In genomic region chr10:102285134-102285533, GRCh38 we compare ENCODE assay signal across 21 cellular contexts. TPM values are rescaled to one million over a fixed set of nuclear protein-coding genes. Genes with fewer than 3 reads are reported as not detected.
DNase-seq lines count a peak whose midpoint lies in the region; ATAC-seq, FAIRE-seq and TF ChIP-seq lines count a peak whose summit lies in the region.
"Had no signal": no experiment of that assay in that cellular context is flagged by ENCODE, and none has a peak within 500 bp of the region (broad histone marks: within the 10 kb centered on the region; RNA-seq: fewer than 3 reads in every experiment).

No MANE protein-coding gene starts in this region.

- H3K27me3 Mint-ChIP-seq in activated CD4-positive, alpha-beta T cell treated with anti-CD3 and anti-CD28 coated beads for 36 hours = no peaks in the 10 kb centered on the region
- H3K27me3 Mint-ChIP-seq: CD4-positive, alpha-beta memory T cell had no signal

- intact Hi-C loops in activated CD4-positive, alpha-beta T cell treated with anti-CD3 and anti-CD28 coated beads for 36 hours (cut with DNase I, micrococcal nuclease) = no loop called here
- intact Hi-C loops in gastrocnemius medialis (cut with DNase I; ENCODE audit: low total_unique reads) = no loop called here

- peaks cover 64 to 72% of the 10 kb centered on the region in 2 donors for H3K4me1 ChIP-seq in gastrocnemius medialis

- H3K36me3 ChIP-seq in bronchial epithelial cell (ENCODE audit: control insufficient read depth, insufficient read depth, low read length) (no peaks in the 10 kb centered on the region), gastrocnemius medialis (no peaks in the 10 kb centered on the region)

- in situ Hi-C loops in gastrocnemius medialis (cut with MboI; ENCODE audit: low sequenced_read_pairs in 4 of 4) = no loop called here

- TF ChIP-seq POLR2A in GM12891 (IDR thresholded peaks at IDR 0.05; ENCODE audit: low read depth, low read length) (no peak), gastrocnemius medialis (IDR thresholded peaks at IDR 0.05) (no peak)

- TF ChIP-seq CTCF in bronchial epithelial cell (IDR thresholded peaks at IDR 0.05; ENCODE audit: insufficient read depth, low read length, severe bottlenecking) (no peak), gastrocnemius medialis (IDR thresholded peaks at IDR 0.05 in 4 of 5, conservative IDR thresholded peaks at IDR 0.05 in 1 of 5) (no peak)

- no peak for DNase-seq in activated CD4-positive, alpha-beta T cell treated with anti-CD3 and anti-CD28 coated beads for 36 hours
- DNase-seq in activated CD4-positive, alpha-beta T cell treated with anti-CD3 and anti-CD28 coated beads for 1 hour = no peak
- no peak for DNase-seq in GM12891 (ENCODE audit: insufficient read length, low spot score)
- DNase-seq in bronchial epithelial cell (ENCODE audit: low read depth) = peak; percentile 47
- no peak for DNase-seq in gastrocnemius medialis
- no peak for DNase-seq in epidermal melanocyte (ENCODE audit: insufficient read length, low spot score)
- DNase-seq: Calu3; CD4-positive, alpha-beta memory T cell; DMS79; GOT3; KBM-7; NCI-H1436; NCI-H2029; NCI-H2171 treated with DMSO at 0.1 percent for 48 hours; NCI-H446 treated with DMSO at 0.1 percent for 48 hours; NK-92 treated with Interleukin-12 subunit alpha and Interleukin-12 subunit beta, amount 100 ng/mL, for 24 hours had no signal

- FAIRE-seq in GM12891 (lab: Jason Lieb, UNC) (peak; percentile 16), bronchial epithelial cell (lab: Jason Lieb, UNC) (no peak)

- no peak overlapping the region for H3K4me3 ChIP-seq in bronchial epithelial cell (ENCODE audit: low read depth, low read length)
- H3K4me3 ChIP-seq in gastrocnemius medialis = no peak overlapping the region

- H3K9me3 Mint-ChIP-seq in activated CD4-positive, alpha-beta T cell treated with anti-CD3 and anti-CD28 coated beads for 36 hours (ENCODE audit: low read depth) = no peaks in the 10 kb centered on the region
- H3K9me3 Mint-ChIP-seq: CD4-positive, alpha-beta memory T cell had no signal

- H3K27ac ChIP-seq in gastrocnemius medialis = peak overlapping the region; percentile 23 to 89 (median 57)

- no peaks in the 10 kb centered on the region for H3K27me3 ChIP-seq in bronchial epithelial cell (ENCODE audit: control insufficient read depth, insufficient read depth, low read length)
- H3K27me3 ChIP-seq in gastrocnemius medialis = no peaks in the 10 kb centered on the region

- H3K4me3 Mint-ChIP-seq in activated CD4-positive, alpha-beta T cell treated with anti-CD3 and anti-CD28 coated beads for 36 hours = no peak overlapping the region
- H3K4me3 Mint-ChIP-seq: CD4-positive, alpha-beta memory T cell had no signal

- peaks cover 74% of the 10 kb centered on the region for H3K4me1 Mint-ChIP-seq in activated CD4-positive, alpha-beta T cell treated with anti-CD3 and anti-CD28 coated beads for 36 hours

- peaks cover 11% of the 10 kb centered on the region for H3K36me3 Mint-ChIP-seq in activated CD4-positive, alpha-beta T cell treated with anti-CD3 and anti-CD28 coated beads for 36 hours (ENCODE audit: low read depth)

- ATAC-seq in activated CD4-positive, alpha-beta T cell treated with anti-CD3 and anti-CD28 coated beads for 36 hours = peak; percentile 61
- ATAC-seq in gastrocnemius medialis = no peak
- ATAC-seq in GM19463 (IDR thresholded peaks at IDR 0.05; ENCODE audit: unreplicated experiment) = no peak
- no peak for ATAC-seq in HG03460 (IDR thresholded peaks at IDR 0.05; ENCODE audit: unreplicated experiment)

- peak overlapping the region; percentile 76 for H3K27ac Mint-ChIP-seq in activated CD4-positive, alpha-beta T cell treated with anti-CD3 and anti-CD28 coated beads for 36 hours

- H3K9me3 ChIP-seq in gastrocnemius medialis = no peaks in the 10 kb centered on the region

- CTCF ChIA-PET in activated CD4-positive, alpha-beta T cell treated with anti-CD3 and anti-CD28 coated beads for 36 hours (lab: Charles Lee) = interaction anchor here (0.6 to 4.5 kb wide), 11 partner anchors 9 to 406 kb away, joined by 3 to 31 read pairs (median 4); partner anchors contain the start of genes GBF1 and SUFU

- POLR2A ChIA-PET in activated CD4-positive, alpha-beta T cell treated with anti-CD3 and anti-CD28 coated beads for 36 hours (lab: Charles Lee) = interaction anchor here (0.9 to 2.9 kb wide), 4 partner anchors 15 to 56 kb away, joined by 3 to 26 read pairs (median 6); no protein-coding TSS in a partner anchor

TF ChIP-seq in GM12891, 5 proteins besides CTCF, POLR2A, EP300 and RAD21:
- TF ChIP-seq POLR2AphosphoS5 (IDR thresholded peaks at IDR 0.05; ENCODE audit: low read depth, low read length) (no peak), SPI1 (IDR thresholded peaks at IDR 0.05; ENCODE audit: low read depth, low read length) (no peak), PAX5 (IDR thresholded peaks at IDR 0.05; ENCODE audit: insufficient read depth, low read length, severe bottlenecking) (no peak), TAF1 (IDR thresholded peaks at IDR 0.05; ENCODE audit: low read depth, low read length) (no peak), POU2F2 (IDR thresholded peaks at IDR 0.05; ENCODE audit: low read depth, low read length) (no peak)

RNA-seq across cellular contexts. Expression of gene GBF1, which starts 39.8 kb away (rescaled TPM):
- total RNA-seq in activated CD4-positive, alpha-beta T cell treated with anti-CD3 and anti-CD28 coated beads for 36 hours = 10 to 100 TPM; 33.1 to 37.5 TPM
- polyA plus RNA-seq in GM12891 (2012; ENCODE audit: low read depth, missing spikeins) = 22.7 TPM
- total RNA-seq in bronchial epithelial cell = 8.7 and 12.7 TPM in 2 replicates
- total RNA-seq in gastrocnemius medialis = 10 to 100 TPM; 31.4 to 64.2 (median 58.7) TPM

RNA-seq across cellular contexts. Expression of gene PITX3, which starts 43.8 kb away (rescaled TPM):
- total RNA-seq in activated CD4-positive, alpha-beta T cell treated with anti-CD3 and anti-CD28 coated beads for 36 hours = under 1 TPM; 0.66 to 0.81 TPM
- not detected for polyA plus RNA-seq in GM12891 (2012; ENCODE audit: low read depth, missing spikeins)
- total RNA-seq in bronchial epithelial cell = not detected in 2 replicates
- 1 to 10 TPM; 4.2 to 8.9 (median 6.5) TPM for total RNA-seq in gastrocnemius medialis
- total RNA-seq: A172; Calu3; CD4-positive, alpha-beta memory T cell; OCI-LY7 had no signal
- polyA plus RNA-seq: BJ; CD4-positive, alpha-beta memory T cell had no signal

RNA-seq across cellular contexts. Expression of gene ELOVL3, which starts 59.0 kb away (rescaled TPM):
- total RNA-seq in activated CD4-positive, alpha-beta T cell treated with anti-CD3 and anti-CD28 coated beads for 36 hours = under 1 TPM in 1 of 2 experiments, not detected in 1; 0.14 TPM
- polyA plus RNA-seq in GM12891 (2012; ENCODE audit: low read depth, missing spikeins) = 0.06 TPM
- total RNA-seq in bronchial epithelial cell (not detected in 2 replicates), gastrocnemius medialis (under 1 TPM in 1 of 4 donors, not detected in 3; 0.51 TPM)
- total RNA-seq: A172; CD4-positive, alpha-beta memory T cell had no signal
- polyA plus RNA-seq: CD4-positive, alpha-beta memory T cell had no signal
